ENCODE assay signal across 10 cellular contexts in the genomic region with DNA sequence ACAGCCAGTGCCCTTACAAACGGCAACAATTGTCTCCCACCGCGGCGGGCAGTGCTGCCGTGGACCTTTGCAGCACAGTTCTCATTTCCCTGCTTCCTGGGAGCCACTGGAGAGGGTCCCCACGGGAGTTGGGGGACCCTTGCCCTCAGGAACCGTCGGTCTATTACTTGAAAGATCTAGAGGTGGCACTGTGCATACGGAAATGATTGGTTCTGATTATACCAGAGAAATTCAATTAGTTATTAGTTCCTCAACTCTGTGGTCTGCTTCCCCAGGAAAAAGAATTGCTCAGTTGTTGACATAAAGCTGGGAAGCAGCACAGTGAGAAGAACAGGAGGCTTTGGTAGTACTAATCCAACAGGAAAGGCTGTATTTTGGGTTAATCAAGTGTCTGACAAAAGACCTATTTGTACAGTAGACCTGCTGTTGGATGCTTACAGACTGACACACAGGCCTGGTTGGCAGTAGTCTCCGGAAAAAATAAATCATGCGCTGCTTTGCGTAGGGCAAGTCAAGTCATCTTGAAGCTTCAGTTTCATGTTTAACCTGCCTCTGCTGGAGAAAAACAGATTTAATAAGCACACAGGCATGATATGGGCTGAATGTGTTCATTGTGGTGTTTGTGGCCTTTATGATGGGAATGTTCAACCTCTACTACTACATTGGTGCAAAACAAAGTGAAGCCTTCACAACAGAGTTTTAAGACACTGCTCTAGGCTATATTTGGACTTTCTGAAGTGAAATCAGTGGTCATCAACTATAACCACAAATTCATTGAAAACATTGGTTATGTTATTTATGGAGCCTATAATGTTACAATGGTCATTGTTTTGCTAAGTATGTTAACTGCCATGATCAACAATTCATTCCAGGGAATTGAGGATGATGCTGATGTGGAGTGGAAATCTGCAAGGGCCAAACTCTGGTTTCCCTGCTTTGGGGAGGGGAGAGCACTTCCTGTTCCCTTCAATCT. TPM values are rescaled to one million over a fixed set of nuclear protein-coding genes. Genes with fewer than 3 reads are reported as not detected.
A peak's percentile ranks its signal among the peaks of the same experiment; 100 is the strongest.
DNase-seq lines count a peak whose midpoint lies in the region; ATAC-seq and TF ChIP-seq lines count a peak whose summit lies in the region.
"Had no signal": no experiment of that assay in that cellular context is flagged by ENCODE, and none has a peak within 500 bp of the region (broad histone marks: within the 10 kb centered on the region; RNA-seq: fewer than 3 reads in every experiment).

No MANE protein-coding gene starts in this region.

- H3K27me3 Mint-ChIP-seq in mesothelial cell of epicardium (ENCODE audit: low read depth): no peaks in the 10 kb centered on the region

- intact Hi-C loops in aorta (cut with DNase I): no loop called here

- H3K9me3 Mint-ChIP-seq in mesothelial cell of epicardium: no peaks in the 10 kb centered on the region
- H3K9me3 Mint-ChIP-seq: central memory CD8-positive, alpha-beta T cell had no signal

- no peak overlapping the region for H3K4me3 ChIP-seq in aorta (ENCODE audit: low read length in 2 of 2)

- TF ChIP-seq CTCF in VCaP (conservative IDR thresholded peaks at IDR 0.05): no peak
- no peak for TF ChIP-seq CTCF in mesothelial cell of epicardium (IDR thresholded peaks at IDR 0.05; ENCODE audit: unreplicated experiment)

- 68% methylated on average over 12 of the region's 12 CpGs for WGBS in aorta, 2 donors

- H3K27ac ChIP-seq in VCaP (peak overlapping the region; percentile 96), aorta (ENCODE audit: low read depth in 1 of 2, low read length in 2 of 2) (no peak overlapping the region)
- H3K27ac ChIP-seq: WERI-Rb-1 had no signal

- H3K9me3 ChIP-seq in aorta (ENCODE audit: control insufficient read depth, low read length): no peaks in the 10 kb centered on the region

- ATAC-seq in aorta (ENCODE audit: low FRiP score): no peak
- no peak for ATAC-seq in GM19351 (IDR thresholded peaks at IDR 0.05; ENCODE audit: unreplicated experiment)

- H3K27ac Mint-ChIP-seq in mesothelial cell of epicardium: peak overlapping the region; percentile 8

- H3K36me3 ChIP-seq in aorta (ENCODE audit: control insufficient read depth in 1 of 2, insufficient read depth in 2 of 2, low read length in 1 of 2): no peaks in the 10 kb centered on the region
- H3K36me3 ChIP-seq: WERI-Rb-1 had no signal

- DNase-seq in EH (ENCODE audit: low read depth): peak; percentile 45
- DNase-seq in H4 (ENCODE audit: low spot score): peak; percentile 44
- no peak for DNase-seq in mesothelial cell of epicardium (ENCODE audit: low spot score in 2 of 2, unreplicated experiment in 2 of 2)
- DNase-seq in NOMO-1 treated with dmso at 0.1 percent for 144 hours (lab: John Stamatoyannopoulos, UW; ENCODE audit: unreplicated experiment): no peak
- DNase-seq in aorta: no peak
- DNase-seq: GOT3, WERI-Rb-1 had no signal

- peaks cover 64% of the 10 kb centered on the region for H3K4me1 Mint-ChIP-seq in mesothelial cell of epicardium

- peaks cover 0 to 3% of the 10 kb centered on the region in 2 donors for H3K4me1 ChIP-seq in aorta (ENCODE audit: control insufficient read depth in 1 of 2, insufficient read depth in 2 of 2, low read length in 2 of 2)

- H3K27me3 ChIP-seq in aorta (ENCODE audit: control insufficient read depth in 1 of 2, insufficient read depth in 2 of 2, low read length in 1 of 2): no peaks in the 10 kb centered on the region

- no peaks in the 10 kb centered on the region for H3K36me3 Mint-ChIP-seq in mesothelial cell of epicardium

- H3K4me3 Mint-ChIP-seq in mesothelial cell of epicardium: no peak overlapping the region

RNA-seq across cellular contexts. Expression of a gene that starts 54.6 kb away (rescaled TPM):
- 42.0 and 46.9 TPM in 2 replicates for total RNA-seq in H4 (2014; rRNA removed; shearing (Covaris generic))
- total RNA-seq in mesothelial cell of epicardium: 48.8 to 54.1 TPM (median 51.4 TPM) in 3 replicates
- 10 to 100 TPM; 24.4 to 27.3 TPM for total RNA-seq in aorta
- 10 to 100 TPM; 11.2 to 20.0 TPM for polyA plus RNA-seq in aorta

Comparison
In these comparisons a context has a peak if more than half of its experiments do, and no peak if none do; other contexts are left out.
1. DNase-seq: peak in EH (single experiment) and H4 (single experiment); none in mesothelial cell of epicardium (0 of 2), NOMO-1 treated with dmso at 0.1 percent for 144 hours (single experiment) and aorta (0 of 2).